In the genomic region with DNA sequence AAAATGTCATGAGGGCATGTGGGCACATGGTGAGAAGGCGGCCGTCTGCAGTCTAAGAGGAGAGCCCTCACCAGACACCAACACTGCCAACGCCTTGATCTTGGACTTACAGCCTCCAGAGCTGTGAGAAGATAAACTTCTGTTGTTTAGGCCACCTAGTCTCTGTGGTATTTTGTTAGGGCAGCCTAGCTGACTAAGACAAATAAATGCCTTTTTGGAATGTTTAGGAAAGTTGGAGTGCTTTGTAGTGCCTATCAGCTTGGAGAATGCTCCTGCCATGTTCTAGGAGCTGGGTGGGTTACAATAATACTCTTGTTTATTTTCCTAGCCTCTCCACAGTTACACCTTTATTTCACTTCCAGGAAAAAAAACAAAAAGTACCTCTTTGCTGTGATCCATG, we compare ENCODE assay signal across 16 cellular contexts.
DNase-seq lines count a peak whose midpoint lies in the region; ATAC-seq, FAIRE-seq and TF ChIP-seq lines count a peak whose summit lies in the region.
"Had no signal": no experiment of that assay in that cellular context is flagged by ENCODE, and none has a peak within 500 bp of the region (broad histone marks: within the 10 kb centered on the region; RNA-seq: fewer than 3 reads in every experiment).

No MANE protein-coding gene starts in this region.

- DNase-seq in A549 (ENCODE audit: low read depth in 1 of 2, low spot score in 1 of 2) = no peak
- DNase-seq in GM23248 = peak; percentile 13
- peak; percentile 61 for DNase-seq in astrocyte (ENCODE audit: low read depth)
- no peak for DNase-seq in NOMO-1 treated with DMSO at 0.1 percent for 48 hours (lab: John Stamatoyannopoulos, UW; ENCODE audit: unreplicated experiment)
- no peak for DNase-seq in NCI-H748 treated with DMSO at 0.1 percent for 48 hours (lab: John Stamatoyannopoulos, UW)
- no peak for DNase-seq in mesendoderm
- no peak for DNase-seq in immature natural killer cell
- DNase-seq: Calu3, Karpas-422, NCI-H146, NCI-H2081 treated with DMSO at 0.1 percent for 48 hours, NCI-H2227 treated with DMSO at 0.1 percent for 48 hours, NCI-H524 treated with DMSO at 0.1 percent for 48 hours, OCI-M1 had no signal

- H3K27ac Mint-ChIP-seq in astrocyte (ENCODE audit: unreplicated experiment) (no peak overlapping the region), nephron (peak overlapping the region in 2 of 3 experiments; percentile 10), immature natural killer cell (no peak overlapping the region)

- H3K56ac ChIP-seq in mesendoderm (ENCODE audit: low read length) = no peak overlapping the region

- H3F3A ChIP-seq in GM23248 (ENCODE audit: insufficient read depth) = no peaks in the 10 kb centered on the region; the same call in 1 of the 2 replicates

- no peak overlapping the region for H3K23ac ChIP-seq in mesendoderm (ENCODE audit: low read length)

- H2BK120ac ChIP-seq in mesendoderm (ENCODE audit: low read depth, low read length) = no peak overlapping the region

- H4K8ac ChIP-seq in mesendoderm (ENCODE audit: low read depth, low read length) = no peak overlapping the region

- H2BK5ac ChIP-seq in mesendoderm (ENCODE audit: low read length) = no peak overlapping the region

- no peak for FAIRE-seq in A549 (lab: Jason Lieb, UNC)
- FAIRE-seq in astrocyte (lab: Jason Lieb, UNC) = no peak
- FAIRE-seq: A204.1 had no signal

- no peak overlapping the region for H2AK5ac ChIP-seq in mesendoderm (ENCODE audit: low read length)

- no peak overlapping the region for H3K4ac ChIP-seq in mesendoderm (ENCODE audit: low read depth, low read length)

- H3K27ac ChIP-seq in A549 = peak overlapping the region; percentile 32 to 67; a peak in 5 of 6 replicates
- H3K27ac ChIP-seq in GM23248 = no peak overlapping the region
- no peak overlapping the region for H3K27ac ChIP-seq in astrocyte (ENCODE audit: low read depth, low read length)
- H3K27ac ChIP-seq in mesendoderm (ENCODE audit: low read depth, low read length) = no peak overlapping the region

- no peak for TF ChIP-seq CTCF in A549 (IDR thresholded peaks at IDR 0.05)
- TF ChIP-seq CTCF in astrocyte (IDR thresholded peaks at IDR 0.05; ENCODE audit: insufficient read depth, low read depth, low read length) = no peak
- TF ChIP-seq CTCF in nephron (IDR thresholded peaks at IDR 0.05; ENCODE audit: unreplicated experiment in 3 of 3) = no peak

- H3K36me3 Mint-ChIP-seq in astrocyte (ENCODE audit: low read depth, unreplicated experiment) = peaks cover 3% of the 10 kb centered on the region
- H3K36me3 Mint-ChIP-seq in nephron (ENCODE audit: low read depth) = no peaks in the 10 kb centered on the region
- H3K36me3 Mint-ChIP-seq in immature natural killer cell = no peaks in the 10 kb centered on the region

- no peak for TF ChIP-seq POLR2A in A549 (IDR thresholded peaks at IDR 0.05; ENCODE audit: low read length)

- H3K27me3 Mint-ChIP-seq in astrocyte (ENCODE audit: low read depth, unreplicated experiment) (no peaks in the 10 kb centered on the region), nephron (ENCODE audit: low read depth) (peaks cover 15% of the 10 kb centered on the region), immature natural killer cell (ENCODE audit: low read depth in 3 of 3) (no peaks in the 10 kb centered on the region)

- H3K4me3 Mint-ChIP-seq in astrocyte (ENCODE audit: unreplicated experiment) (no peak overlapping the region), nephron (no peak overlapping the region), immature natural killer cell (no peak overlapping the region)

- peak in 1 of 2 experiments; percentile 40; a peak in 2 of 6 replicates for ATAC-seq in A549

- in situ Hi-C loops in GM23248 (cut with MboI) = loop anchor here (10.0 to 25.0 kb wide), 2 partner anchors 112 to 970 kb away; no protein-coding TSS in a partner anchor

- H4K20me1 ChIP-seq in GM23248 (ENCODE audit: insufficient read depth) (no peaks in the 10 kb centered on the region), astrocyte (ENCODE audit: insufficient read depth, low read length) (no peaks in the 10 kb centered on the region)

- no peak overlapping the region for H3K4me2 ChIP-seq in A549
- H3K4me2 ChIP-seq in GM23248 (ENCODE audit: unreplicated experiment) = no peak overlapping the region
- H3K4me2 ChIP-seq in astrocyte (ENCODE audit: low read length) = no peak overlapping the region
- no peak overlapping the region for H3K4me2 ChIP-seq in mesendoderm (ENCODE audit: low read length)

- POLR2A ChIA-PET in A549 (lab: Yijun Ruan, JAX) = no interaction called here

- H3K79me1 ChIP-seq in mesendoderm (ENCODE audit: low read length) = no peaks in the 10 kb centered on the region

- peaks cover 21% of the 10 kb centered on the region for H3K4me1 Mint-ChIP-seq in astrocyte (ENCODE audit: low read depth, unreplicated experiment)
- H3K4me1 Mint-ChIP-seq in nephron = peaks cover 14% of the 10 kb centered on the region
- H3K4me1 Mint-ChIP-seq in immature natural killer cell = peaks cover 19 to 33% of the 10 kb centered on the region in 2 donors

- CTCF ChIA-PET in A549 (lab: Yijun Ruan, JAX) = interaction anchor here (1.4 to 4.2 kb wide), 4 partner anchors 16 to 402 kb away, joined by 3 to 24 read pairs (median 5); no protein-coding TSS in a partner anchor

- H3K79me2 ChIP-seq in GM23248 (ENCODE audit: insufficient read depth) (no peaks in the 10 kb centered on the region), astrocyte (ENCODE audit: insufficient read depth, low read length) (no peaks in the 10 kb centered on the region), mesendoderm (ENCODE audit: control insufficient read depth, insufficient read depth, low read length) (no peaks in the 10 kb centered on the region)

- no peak for TF ChIP-seq EP300 in A549 (IDR thresholded peaks at IDR 0.05)

- H3K9me3 ChIP-seq in A549 (peaks cover 16% of the 10 kb centered on the region; the same call in 2 of the 3 replicates), GM23248 (ENCODE audit: low read depth) (no peaks in the 10 kb centered on the region), astrocyte (ENCODE audit: insufficient read depth, low read depth, low read length) (peaks cover 5% of the 10 kb centered on the region)

- H3K36me3 ChIP-seq in GM23248 (ENCODE audit: low read depth) (no peaks in the 10 kb centered on the region), astrocyte (ENCODE audit: insufficient read depth, low read length) (no peaks in the 10 kb centered on the region), mesendoderm (ENCODE audit: control insufficient read depth, insufficient read depth, low read length) (no peaks in the 10 kb centered on the region)

- H3K27me3 ChIP-seq in GM23248 (replicated peaks; ENCODE audit: insufficient read depth) (no peaks in the 10 kb centered on the region), astrocyte (ENCODE audit: insufficient read depth, low read length) (no peaks in the 10 kb centered on the region), mesendoderm (ENCODE audit: insufficient read depth, low read length, poor library complexity) (no peaks in the 10 kb centered on the region)

- no peak overlapping the region for H3K18ac ChIP-seq in mesendoderm (ENCODE audit: low read length)

- H3K9me3 Mint-ChIP-seq in astrocyte (ENCODE audit: unreplicated experiment) (no peaks in the 10 kb centered on the region), nephron (peaks cover 7% of the 10 kb centered on the region), immature natural killer cell (no peaks in the 10 kb centered on the region)

- no peak for TF ChIP-seq RAD21 in A549 (conservative IDR thresholded peaks at IDR 0.05 in 1 of 2, IDR thresholded peaks at IDR 0.05 in 1 of 2)

- H3K4me3 ChIP-seq in A549 (no peak overlapping the region), GM23248 (no peak overlapping the region), astrocyte (ENCODE audit: insufficient read depth, low read depth, low read length) (no peak overlapping the region), mesendoderm (ENCODE audit: low read length) (no peak overlapping the region)

- H3K4me1 ChIP-seq in A549 = peaks cover 26% of the 10 kb centered on the region
- H3K4me1 ChIP-seq in GM23248 (ENCODE audit: insufficient read depth) = peaks cover 6% of the 10 kb centered on the region
- H3K4me1 ChIP-seq in astrocyte (ENCODE audit: insufficient read depth, low read length) = peaks cover 14% of the 10 kb centered on the region
- peaks cover 3% of the 10 kb centered on the region for H3K4me1 ChIP-seq in mesendoderm (ENCODE audit: control insufficient read depth, low read depth, low read length)

- H2BK15ac ChIP-seq in mesendoderm (replicated peaks; ENCODE audit: low read depth) = no peak overlapping the region

- H3K9ac ChIP-seq in GM23248 (no peak overlapping the region), astrocyte (ENCODE audit: low read length) (no peak overlapping the region), mesendoderm (ENCODE audit: low read length) (no peak overlapping the region)

- no peak overlapping the region for H4K5ac ChIP-seq in mesendoderm (ENCODE audit: low read length)

- 69% methylated on average over 3 of the region's 3 CpGs for WGBS in A549 (ENCODE audit: missing lambda C conversion rate)
- WGBS in GM23248 (ENCODE audit: low coverage in 1 of 2, low lambda C conversion rate in 2 of 2, missing lambda C conversion rate in 2 of 2), 2 experiments = 87 to 91% methylated on average over 3 of the region's 3 CpGs
- WGBS in mesendoderm (ENCODE audit: extremely low coverage, insufficient coverage, low lambda C conversion rate) = no CpG with 5 or more reads among the region's 3 CpGs

- no peaks in the 10 kb centered on the region for H3K9me2 ChIP-seq in GM23248 (ENCODE audit: insufficient read depth)

- H2AFZ ChIP-seq in GM23248 (no peak overlapping the region), astrocyte (ENCODE audit: low read depth, low read length) (no peak overlapping the region)

TF ChIP-seq in A549, 52 proteins besides CTCF, POLR2A, EP300 and RAD21:
- TF ChIP-seq MYC (IDR thresholded peaks at IDR 0.05; ENCODE audit: borderline replicate concordance, low read length) = no peak
- TF ChIP-seq FOXS1 (CRISPR knock-in tag; IDR thresholded peaks at IDR 0.05) = no peak
- TF ChIP-seq CBX8 (IDR thresholded peaks at IDR 0.05) = no peak

Comparison
In these comparisons a context has a peak if more than half of its experiments do, and no peak if none do; other contexts are left out.
1. DNase-seq: peak in GM23248 (single experiment) and astrocyte (single experiment); none in A549 (0 of 2), NOMO-1 treated with DMSO at 0.1 percent for 48 hours (single experiment), NCI-H748 treated with DMSO at 0.1 percent for 48 hours (single experiment), mesendoderm (single experiment) and immature natural killer cell (0 of 3).
2. H3K27ac ChIP-seq: peak in A549 (2 of 2); none in GM23248 (single experiment), astrocyte (single experiment) and mesendoderm (single experiment).
3. H3K27ac Mint-ChIP-seq: peak in nephron (2 of 3); none in astrocyte (single experiment) and immature natural killer cell (0 of 6).